Comparison of ENCODE assay signal across 14 cellular contexts in genomic region chr9:89455356-89455824, GRCh38. TPM values are rescaled to one million over a fixed set of nuclear protein-coding genes. Genes with fewer than 3 reads are reported as not detected.
DNase-seq lines count a peak whose midpoint lies in the region; ATAC-seq, FAIRE-seq and TF ChIP-seq lines count a peak whose summit lies in the region.
"Had no signal": no experiment of that assay in that cellular context is flagged by ENCODE, and none has a peak within 500 bp of the region (broad histone marks: within the 10 kb centered on the region; RNA-seq: fewer than 3 reads in every experiment).

No MANE protein-coding gene starts in this region.

- H3K36me3 ChIP-seq in right lobe of liver (no peaks in the 10 kb centered on the region), HepG2 (replicated peaks in 1 of 2; ENCODE audit: control insufficient read depth in 1 of 2, insufficient read depth in 2 of 2, low read length in 2 of 2) (no peaks in the 10 kb centered on the region), upper lobe of right lung (no peaks in the 10 kb centered on the region)

- TF ChIP-seq CTCF in right lobe of liver (IDR thresholded peaks at IDR 0.05): no peak
- TF ChIP-seq CTCF in HepG2 (CRISPR knock-in tag; IDR thresholded peaks at IDR 0.05): no peak
- TF ChIP-seq CTCF in upper lobe of right lung (IDR thresholded peaks at IDR 0.05): no peak

- H3K36me3 Mint-ChIP-seq in immature natural killer cell: peaks cover 5 to 18% (median 11%) of the 10 kb centered on the region in 3 donors

- no TSS peak for BruUV-seq in HepG2 (replicated peaks; lab: Mats Ljungman, UMichigan)

- TF ChIP-seq EP300 in HepG2 (IDR thresholded peaks at IDR 0.05; ENCODE audit: low read depth in 2 of 2, low read length in 2 of 2) (no peak), HepG2 (CRISPR knock-in tag; IDR thresholded peaks at IDR 0.05; ENCODE audit: borderline replicate concordance) (no peak)

- no peaks in the 10 kb centered on the region for H4K20me1 ChIP-seq in HepG2 (ENCODE audit: insufficient read depth, low read length)

- no peaks in the 10 kb centered on the region for H3K4me1 ChIP-seq in right lobe of liver
- no peaks in the 10 kb centered on the region for H3K4me1 ChIP-seq in HepG2 (ENCODE audit: insufficient read depth, low read length)
- H3K4me1 ChIP-seq in upper lobe of right lung: peaks cover 6% of the 10 kb centered on the region

- FAIRE-seq in HepG2 (lab: Jason Lieb, UNC): no peak

- intact Hi-C loops in right lobe of liver (cut with DNase I): no loop called here
- intact Hi-C loops in HepG2 (cut with micrococcal nuclease; ENCODE audit: unreplicated experiment): no loop called here
- intact Hi-C loops in upper lobe of right lung (cut with DNase I): no loop called here
- intact Hi-C loops in head of caudate nucleus (cut with DNase I): no loop called here

- H3K27ac Mint-ChIP-seq in immature natural killer cell: peak overlapping the region; percentile 61 to 90 (median 84)
- H3K27ac Mint-ChIP-seq: mesothelial cell of epicardium had no signal

- H3K27ac ChIP-seq in right lobe of liver (no peak overlapping the region), HepG2 (ENCODE audit: extremely low read length, insufficient read depth, low read length) (no peak overlapping the region), upper lobe of right lung (no peak overlapping the region)

- H3K79me2 ChIP-seq in HepG2 (ENCODE audit: insufficient read depth, low read length): no peaks in the 10 kb centered on the region

- peak in 3 of 4 donors; percentile 26 to 42 (median 27) for ATAC-seq in right lobe of liver
- ATAC-seq in HepG2: no peak
- peak; percentile 29 for ATAC-seq in upper lobe of right lung

- no peak for TF ChIP-seq POLR2A in right lobe of liver (IDR thresholded peaks at IDR 0.05)
- TF ChIP-seq POLR2A in HepG2 (IDR thresholded peaks at IDR 0.05; ENCODE audit: insufficient read depth in 1 of 2, low read depth in 2 of 2, low read length in 2 of 2): no peak

- no peak overlapping the region for H3K9ac ChIP-seq in HepG2 (ENCODE audit: insufficient read depth, low read depth, low read length)

- peak overlapping the region; percentile 70 to 83 (median 77) for H3K4me3 Mint-ChIP-seq in immature natural killer cell
- H3K4me3 Mint-ChIP-seq: mesothelial cell of epicardium had no signal

- POLR2A ChIA-PET in HepG2 (lab: Yijun Ruan, JAX): no interaction called here

- peaks cover 4 to 12% (median 4%) of the 10 kb centered on the region in 3 donors for H3K27me3 Mint-ChIP-seq in immature natural killer cell (ENCODE audit: low read depth in 3 of 3)

- no peak overlapping the region for H3K4me2 ChIP-seq in HepG2 (ENCODE audit: low read depth, low read length)

- H3K27me3 ChIP-seq in right lobe of liver (no peaks in the 10 kb centered on the region), HepG2 (ENCODE audit: control insufficient read depth in 1 of 2, insufficient read depth in 2 of 2, low read length in 2 of 2) (0 out of 5 replicates have a peak, but pooled peaks cover 0 to 3% of the 10 kb centered on the region in 2 experiments), upper lobe of right lung (no peaks in the 10 kb centered on the region)

- peaks cover 94 to 95% of the 10 kb centered on the region in 2 donors for H3K4me1 Mint-ChIP-seq in immature natural killer cell
- H3K4me1 Mint-ChIP-seq: mesothelial cell of epicardium had no signal

- H2AFZ ChIP-seq in HepG2 (ENCODE audit: low read length): no peak overlapping the region

- 59% methylated on average over 3 of the region's 9 CpGs for WGBS in right lobe of liver (ENCODE audit: insufficient coverage, low coverage, low lambda C conversion rate, missing lambda C conversion rate)
- WGBS in HepG2 (ENCODE audit: low lambda C conversion rate): 30% methylated on average over 4 of the region's 9 CpGs

- no peak for DNase-seq in right lobe of liver
- no peak for DNase-seq in HepG2 (ENCODE audit: low spot score)
- DNase-seq in activated T-helper 1 cell treated with Interleukin-2 at 50 U/mL for 16 hours (ENCODE audit: low read depth): peak; percentile 46
- DNase-seq in immature natural killer cell: no peak
- DNase-seq in upper lobe of right lung: no peak
- no peak for DNase-seq in middle frontal gyrus (ENCODE audit: extremely low spot score, low spot score)
- no peak for DNase-seq in NCI-H2171 (lab: John Stamatoyannopoulos, UW)
- no peak for DNase-seq in head of caudate nucleus
- DNase-seq: activated CD4-positive, alpha-beta T cell treated with anti-CD3 and anti-CD28 coated beads for 1 hour; amniotic stem cell; HCEC 1CT; NCI-H446; OCI-M1 had no signal

- in situ Hi-C loops in HepG2 (cut with HindIII; ENCODE audit: extremely low pct_ligation_motif_present, low pct_unique_long_range_greater_than_20kb): no loop called here

- H3K9me3 Mint-ChIP-seq in immature natural killer cell: no peaks in the 10 kb centered on the region
- H3K9me3 Mint-ChIP-seq: mesothelial cell of epicardium had no signal

- no peak overlapping the region for H3K4me3 ChIP-seq in right lobe of liver
- no peak overlapping the region for H3K4me3 ChIP-seq in HepG2 (replicated peaks in 1 of 3; ENCODE audit: insufficient read depth in 1 of 3, low read depth in 2 of 3, low read length in 3 of 3)
- no peak overlapping the region for H3K4me3 ChIP-seq in upper lobe of right lung

- CTCF ChIA-PET in HepG2 (lab: Yijun Ruan, JAX; ENCODE audit: low intra/inter-chr PET ratio, low total read pairs): no interaction called here

- H3K9me3 ChIP-seq in right lobe of liver (no peaks in the 10 kb centered on the region), HepG2 (ENCODE audit: low read length) (no peaks in the 10 kb centered on the region), upper lobe of right lung (no peaks in the 10 kb centered on the region)

- TF ChIP-seq RAD21 in HepG2 (CRISPR knock-in tag; IDR thresholded peaks at IDR 0.05): no peak

TF ChIP-seq in HepG2, 621 proteins besides CTCF, POLR2A, EP300 and RAD21 (continues in another document):
- no peak for TF ChIP-seq NR1H2 (CRISPR knock-in tag; IDR thresholded peaks at IDR 0.05; ENCODE audit: borderline replicate concordance, low read depth)
- no peak for TF ChIP-seq ARNTL (CRISPR knock-in tag; IDR thresholded peaks at IDR 0.05)
- no peak for TF ChIP-seq GATA4 (IDR thresholded peaks at IDR 0.05; ENCODE audit: borderline replicate concordance, low read depth)
- no peak for TF ChIP-seq CREB1 (IDR thresholded peaks at IDR 0.05)
- no peak for TF ChIP-seq CREB1 (CRISPR knock-in tag; IDR thresholded peaks at IDR 0.05)
- no peak for TF ChIP-seq ZNF770 (CRISPR knock-in tag; IDR thresholded peaks at IDR 0.05)
- TF ChIP-seq SRY (CRISPR knock-in tag; IDR thresholded peaks at IDR 0.05): no peak
- TF ChIP-seq SMARCC2 (IDR thresholded peaks at IDR 0.05): no peak
- no peak for TF ChIP-seq SIN3A (IDR thresholded peaks at IDR 0.05; ENCODE audit: borderline replicate concordance, low read depth, low read length)
- no peak for TF ChIP-seq MYC (CRISPR knock-in tag; IDR thresholded peaks at IDR 0.05; ENCODE audit: borderline replicate concordance)
- no peak for TF ChIP-seq ZNF891 (CRISPR knock-in tag; IDR thresholded peaks at IDR 0.05)
- no peak for TF ChIP-seq RFXANK (CRISPR knock-in tag; IDR thresholded peaks at IDR 0.05)
- no peak for TF ChIP-seq NAIF1 (CRISPR knock-in tag; IDR thresholded peaks at IDR 0.05; ENCODE audit: borderline replicate concordance)

RNA-seq across cellular contexts. Expression of gene SEMA4D, which starts 42.5 kb away (rescaled TPM):
- total RNA-seq in right lobe of liver (1 to 10 TPM; 2.0 to 7.5 (median 3.5) TPM), HepG2 (2016; rRNA removed; fragmentation: Illumina TruSeq; extraction: Trizol) (0.07 and 0.13 TPM in 2 replicates), upper lobe of right lung (46.2 TPM)
- total RNA-seq in HepG2 (2016; cell fraction: cytosol; rRNA removed; fragmentation: Illumina TruSeq; extraction: Trizol; ENCODE audit: low read depth): 0.26 TPM in 1 of 2 replicates, not detected in the other
- 0.10 and 0.13 TPM in 2 replicates for total RNA-seq in HepG2 (2016; cell fraction: insoluble cytoplasmic fraction; rRNA removed; fragmentation: Illumina TruSeq; extraction: Trizol)
- total RNA-seq in HepG2 (2016; cell fraction: membrane; rRNA removed; fragmentation: Illumina TruSeq; extraction: Trizol): 0.07 and 0.28 TPM in 2 replicates
- total RNA-seq in HepG2 (2016; cell fraction: nucleus; rRNA removed; fragmentation: Illumina TruSeq; extraction: Trizol): 0.44 and 0.87 TPM in 2 replicates
- polyA plus RNA-seq in HepG2 (2011; rRNA removed) (0.16 and 0.17 TPM in 2 replicates), immature natural killer cell (10 to 100 TPM; 45.8 to 80.6 (median 47.0) TPM)
- 0.12 and 0.23 TPM in 2 replicates for polyA plus RNA-seq in HepG2 (2011; cell fraction: cytosol; rRNA removed)
- polyA plus RNA-seq in HepG2 (2011; cell fraction: nucleus; rRNA removed): 0.97 and 1.2 TPM in 2 replicates
- polyA plus RNA-seq in HepG2 (2012): 0.85 and 1.2 TPM in 2 replicates
- polyA plus RNA-seq in HepG2 (2016; cell fraction: cytosol; fragmentation: Illumina TruSeq; extraction: Trizol; ENCODE audit: low read depth): 0.08 TPM in 1 of 2 replicates, not detected in the other
- polyA plus RNA-seq in HepG2 (2016; cell fraction: insoluble cytoplasmic fraction; fragmentation: Illumina TruSeq; extraction: Trizol; ENCODE audit: low read depth): 0.10 and 0.16 TPM in 2 replicates
- 0.08 and 0.11 TPM in 2 replicates for polyA plus RNA-seq in HepG2 (2016; cell fraction: membrane; fragmentation: Illumina TruSeq; extraction: Trizol; ENCODE audit: low read depth)
- polyA plus RNA-seq in HepG2 (2016; cell fraction: nucleus; fragmentation: Illumina TruSeq; extraction: Trizol; ENCODE audit: insufficient read depth, low read depth): 0.31 and 0.86 TPM in 2 replicates
- 0.38 and 11.1 TPM in 2 replicates for polyA minus RNA-seq in HepG2 (2011; rRNA and poly(A)+ RNA removed; ENCODE audit: low replicate concordance)
- 2.1 TPM in 1 of 2 replicates, not detected in the other for polyA minus RNA-seq in HepG2 (2011; cell fraction: cytosol; rRNA and poly(A)+ RNA removed)
- 0.26 and 0.87 TPM in 2 replicates for polyA minus RNA-seq in HepG2 (2011; cell fraction: nucleus; rRNA and poly(A)+ RNA removed)
